ENCODE assay signal across 12 cellular contexts in the genomic region with DNA sequence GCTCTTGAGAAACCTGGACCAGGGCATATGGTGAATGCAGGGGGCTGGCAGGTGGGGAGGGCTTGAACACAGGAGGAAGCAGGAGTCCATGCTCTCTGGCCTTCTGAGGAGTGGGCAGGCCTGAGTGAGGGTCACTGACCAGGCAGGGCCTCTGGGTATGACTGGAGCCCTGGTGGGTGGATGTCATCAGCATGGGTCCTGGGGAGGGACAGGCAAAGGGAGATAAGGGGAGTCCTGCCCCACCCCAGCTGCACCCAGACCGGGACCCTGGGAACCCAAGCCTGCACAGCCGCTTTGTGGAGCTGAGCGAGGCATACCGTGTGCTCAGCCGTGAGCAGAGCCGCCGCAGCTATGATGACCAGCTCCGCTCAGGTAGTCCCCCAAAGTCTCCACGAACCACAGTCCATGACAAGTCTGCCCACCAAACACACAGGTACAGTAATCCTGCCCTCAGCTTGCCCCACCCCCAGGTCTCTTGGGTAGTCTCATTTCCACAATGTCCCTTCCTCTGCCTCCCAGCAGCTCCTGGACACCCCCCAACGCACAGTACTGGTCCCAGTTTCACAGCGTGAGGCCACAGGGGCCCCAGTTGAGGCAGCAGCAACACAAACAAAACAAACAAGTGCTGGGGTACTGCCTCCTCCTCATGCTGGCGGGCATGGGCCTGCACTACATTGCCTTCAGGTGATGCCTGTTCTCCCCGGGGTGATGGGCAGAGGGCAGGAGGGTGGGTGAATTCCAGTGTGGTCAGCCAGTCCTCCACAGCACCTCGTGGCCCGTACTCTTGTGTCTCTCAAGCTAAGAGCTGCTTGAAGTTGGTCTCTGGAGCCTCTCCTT. TPM values are rescaled to one million over a fixed set of nuclear protein-coding genes. Genes with fewer than 3 reads are reported as not detected.
DNase-seq lines count a peak whose midpoint lies in the region; ATAC-seq and TF ChIP-seq lines count a peak whose summit lies in the region.
"Had no signal": no experiment of that assay in that cellular context is flagged by ENCODE, and none has a peak within 500 bp of the region (broad histone marks: within the 10 kb centered on the region; RNA-seq: fewer than 3 reads in every experiment).

No MANE protein-coding gene starts in this region.

- H3K9me3 Mint-ChIP-seq in activated CD8-positive, alpha-beta T cell treated with anti-CD3 and anti-CD28 coated beads for 36 hours = no peaks in the 10 kb centered on the region
- no peaks in the 10 kb centered on the region for H3K9me3 Mint-ChIP-seq in naive B cell

- no peaks in the 10 kb centered on the region for H3K9me3 ChIP-seq in DOHH2 (ENCODE audit: control insufficient read depth, insufficient read depth, low read length)
- H3K9me3 ChIP-seq: mucosa of descending colon, SJSA1 had no signal

- POLR2A ChIA-PET in activated CD8-positive, alpha-beta T cell treated with anti-CD3 and anti-CD28 coated beads for 36 hours (lab: Charles Lee) = interaction anchor here (0.8 to 4.6 kb wide), 11 partner anchors 7 to 84 kb away, joined by 3 to 39 read pairs (median 5); partner anchors contain the start of gene FERMT3

- H3K4me3 Mint-ChIP-seq in activated CD8-positive, alpha-beta T cell treated with anti-CD3 and anti-CD28 coated beads for 36 hours = peak overlapping the region; percentile 81
- H3K4me3 Mint-ChIP-seq in naive B cell = peak overlapping the region; percentile 83 to 99 (median 90)

- TF ChIP-seq CTCF in DOHH2 (IDR thresholded peaks at IDR 0.05; ENCODE audit: low read depth, low read length, poor library complexity, severe bottlenecking) = no peak
- TF ChIP-seq CTCF in activated CD8-positive, alpha-beta T cell treated with anti-CD3 and anti-CD28 coated beads for 36 hours (IDR thresholded peaks at IDR 0.05) = no peak
- TF ChIP-seq CTCF in GM20000 (IDR thresholded peaks at IDR 0.05; ENCODE audit: extremely low read depth, missing control alignments) = no peak

- 0 out of 2 replicates have a peak overlapping the region, but pooled peaks have one; percentile 89 for H3K4me3 ChIP-seq in DOHH2 (ENCODE audit: low read length)
- H3K4me3 ChIP-seq: mucosa of descending colon, SJSA1 had no signal

- H3K4me2 ChIP-seq in DOHH2 (ENCODE audit: low read length) = peak overlapping the region; percentile 97; the same call in 1 of the 2 replicates

- H3K36me3 Mint-ChIP-seq in activated CD8-positive, alpha-beta T cell treated with anti-CD3 and anti-CD28 coated beads for 36 hours (ENCODE audit: low read depth) = peaks cover 14% of the 10 kb centered on the region
- no peaks in the 10 kb centered on the region for H3K36me3 Mint-ChIP-seq in naive B cell

- H3K27me3 Mint-ChIP-seq in activated CD8-positive, alpha-beta T cell treated with anti-CD3 and anti-CD28 coated beads for 36 hours = no peaks in the 10 kb centered on the region
- H3K27me3 Mint-ChIP-seq in naive B cell = no peaks in the 10 kb centered on the region

- peaks cover 39% of the 10 kb centered on the region for H3K79me2 ChIP-seq in DOHH2 (ENCODE audit: control insufficient read depth, low read length)

- peaks cover 23% of the 10 kb centered on the region for H3K36me3 ChIP-seq in DOHH2 (ENCODE audit: control insufficient read depth, low read length)
- H3K36me3 ChIP-seq: cardiac muscle cell had no signal

- no peak overlapping the region for H3K27ac ChIP-seq in DOHH2 (ENCODE audit: low read depth, low read length)
- H3K27ac ChIP-seq: cardiac muscle cell, SJSA1 had no signal

- peaks cover 76% of the 10 kb centered on the region for H3K4me1 ChIP-seq in DOHH2 (ENCODE audit: control insufficient read depth, low read length)

- H3K9me2 ChIP-seq in DOHH2 (replicated peaks; ENCODE audit: control insufficient read depth, low read length) = no peaks in the 10 kb centered on the region

- CTCF ChIA-PET in activated CD8-positive, alpha-beta T cell treated with anti-CD3 and anti-CD28 coated beads for 36 hours (lab: Charles Lee) = interaction anchor here (0.9 to 1.6 kb wide), 3 partner anchors 16 to 72 kb away, joined by 3 to 9 read pairs (median 4); no protein-coding TSS in a partner anchor

- H4K20me1 ChIP-seq in DOHH2 (ENCODE audit: control insufficient read depth, insufficient read depth, low read depth, low read length) = no peaks in the 10 kb centered on the region; the same call in 1 of the 2 replicates

- peaks cover 31% of the 10 kb centered on the region for H3K4me1 Mint-ChIP-seq in activated CD8-positive, alpha-beta T cell treated with anti-CD3 and anti-CD28 coated beads for 36 hours (ENCODE audit: low read depth)
- H3K4me1 Mint-ChIP-seq in naive B cell = peaks cover 36 to 72% (median 66%) of the 10 kb centered on the region in 3 donors

- intact Hi-C loops in activated CD8-positive, alpha-beta T cell treated with anti-CD3 and anti-CD28 coated beads for 36 hours (cut with micrococcal nuclease) = no loop called here

- peak overlapping the region; percentile 11 for H3K27ac Mint-ChIP-seq in activated CD8-positive, alpha-beta T cell treated with anti-CD3 and anti-CD28 coated beads for 36 hours
- peak overlapping the region in 5 of 6 donors; percentile 21 to 96 (median 88) for H3K27ac Mint-ChIP-seq in naive B cell

- no peaks in the 10 kb centered on the region for H3K27me3 ChIP-seq in DOHH2 (ENCODE audit: control insufficient read depth, low read length)
- H3K27me3 ChIP-seq: cardiac muscle cell, SJSA1 had no signal

- H3F3A ChIP-seq in DOHH2 (ENCODE audit: control insufficient read depth, insufficient read depth) = peaks cover 24% of the 10 kb centered on the region

- no peak for DNase-seq in activated CD8-positive, alpha-beta T cell treated with anti-CD3 and anti-CD28 coated beads for 36 hours
- DNase-seq in naive B cell (no peak), epidermal melanocyte (ENCODE audit: insufficient read length, low spot score) (no peak), GM20000 (ENCODE audit: low spot score) (no peak), kidney glomerular epithelial cell (lab: John Stamatoyannopoulos, UW) (no peak)
- DNase-seq: activated CD8-positive, alpha-beta memory T cell treated with anti-CD3 and anti-CD28 coated beads for 24 hours; DMS153; NCI-H345 had no signal

- ATAC-seq in activated CD8-positive, alpha-beta T cell treated with anti-CD3 and anti-CD28 coated beads for 36 hours = no peak
- no peak for ATAC-seq in naive B cell (ENCODE audit: low read depth in 2 of 2)
- ATAC-seq: mucosa of descending colon had no signal

RNA-seq across cellular contexts. Expression of gene VEGFB, which starts 2.0 kb away (rescaled TPM):
- total RNA-seq in activated CD8-positive, alpha-beta T cell treated with anti-CD3 and anti-CD28 coated beads for 36 hours = 100 to 1,000 TPM in 1 of 2 experiments, 10 to 100 TPM in 1; 86.6 to 104 TPM
- polyA plus RNA-seq in naive B cell (ENCODE audit: low read depth in 6 of 6) = 10 to 100 TPM; 10.9 to 33.7 (median 28.1) TPM

RNA-seq across cellular contexts. Expression of gene DNAJC4, which starts 2.1 kb away (rescaled TPM):
- 10 to 100 TPM; 25.8 to 26.1 TPM for total RNA-seq in activated CD8-positive, alpha-beta T cell treated with anti-CD3 and anti-CD28 coated beads for 36 hours
- polyA plus RNA-seq in naive B cell (ENCODE audit: low read depth in 6 of 6) = 10 to 100 TPM; 41.9 to 66.6 (median 50.5) TPM

RNA-seq across cellular contexts. Expression of gene NUDT22, which starts 6.3 kb away (rescaled TPM):
- 10 to 100 TPM; 66.0 to 69.2 TPM for total RNA-seq in activated CD8-positive, alpha-beta T cell treated with anti-CD3 and anti-CD28 coated beads for 36 hours
- 10 to 100 TPM; 43.6 to 96.6 (median 62.6) TPM for polyA plus RNA-seq in naive B cell (ENCODE audit: low read depth in 6 of 6)

RNA-seq across cellular contexts. Expression of gene TRPT1, which starts 6.4 kb away (rescaled TPM):
- total RNA-seq in activated CD8-positive, alpha-beta T cell treated with anti-CD3 and anti-CD28 coated beads for 36 hours = 10 to 100 TPM; 33.7 to 41.5 TPM
- 10 to 100 TPM; 60.7 to 97.6 (median 86.0) TPM for polyA plus RNA-seq in naive B cell (ENCODE audit: low read depth in 6 of 6)

RNA-seq across cellular contexts. Expression of gene FKBP2, which starts 8.5 kb away (rescaled TPM):
- 10 to 100 TPM; 23.5 to 26.9 TPM for total RNA-seq in activated CD8-positive, alpha-beta T cell treated with anti-CD3 and anti-CD28 coated beads for 36 hours
- polyA plus RNA-seq in naive B cell (ENCODE audit: low read depth in 6 of 6) = 10 to 100 TPM; 65.3 to 94.8 (median 79.8) TPM
